26 cellular contexts compared by ENCODE assay signal in the genomic region with DNA sequence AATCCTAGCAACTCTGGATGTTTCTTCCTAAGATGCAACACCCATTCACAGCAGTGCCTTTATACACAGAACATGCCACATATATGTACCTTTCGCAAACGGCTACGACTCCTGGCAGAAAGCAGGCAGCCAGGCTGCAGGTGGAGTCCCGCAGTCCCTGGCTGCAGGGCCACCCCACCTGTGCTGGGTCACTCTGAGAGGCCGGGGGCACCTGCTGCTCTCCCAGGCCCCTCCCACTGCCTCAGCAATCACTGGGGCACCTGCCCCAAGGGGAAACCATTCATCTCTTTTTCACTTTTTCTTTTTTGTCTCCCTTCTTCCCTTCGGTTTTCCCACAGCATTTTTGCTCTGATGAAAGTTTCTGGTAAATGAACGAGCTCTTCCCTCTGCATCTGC. TPM values are rescaled to one million over a fixed set of nuclear protein-coding genes. Genes with fewer than 3 reads are reported as not detected.
A peak's percentile ranks its signal among the peaks of the same experiment; 100 is the strongest.
DNase-seq lines count a peak whose midpoint lies in the region; ATAC-seq and TF ChIP-seq lines count a peak whose summit lies in the region.
"Had no signal": no experiment of that assay in that cellular context is flagged by ENCODE, and none has a peak within 500 bp of the region (broad histone marks: within the 10 kb centered on the region; RNA-seq: fewer than 3 reads in every experiment).

No MANE protein-coding gene starts in this region.

- H3K27me3 Mint-ChIP-seq in immature natural killer cell (ENCODE audit: low read depth in 3 of 3) (peaks cover 13 to 31% (median 17%) of the 10 kb centered on the region in 3 donors), GM23338 (ENCODE audit: insufficient read depth, low read depth, poor library complexity) (peaks cover 8% of the 10 kb centered on the region)

- H2AFZ ChIP-seq in PC-9 (no peak overlapping the region), GM23338 (no peak overlapping the region)

- no TSS peak for BruUV-seq in PC-9 (replicated peaks; lab: Mats Ljungman, UMichigan)

- H3K36me3 Mint-ChIP-seq in immature natural killer cell (peaks cover 6 to 14% (median 11%) of the 10 kb centered on the region in 3 donors), GM23338 (ENCODE audit: low read depth) (peaks cover 19% of the 10 kb centered on the region)
- H3K36me3 Mint-ChIP-seq: CD4-positive, CD25-positive, alpha-beta regulatory T cell had no signal

- H3K27ac Mint-ChIP-seq in immature natural killer cell (peak overlapping the region in 5 of 6 donors; percentile 76 to 92 (median 87)), GM23338 (no peak overlapping the region)
- H3K27ac Mint-ChIP-seq: CD14-positive monocyte; CD4-positive, alpha-beta memory T cell; CD4-positive, CD25-positive, alpha-beta regulatory T cell had no signal

- H3K9me3 Mint-ChIP-seq in immature natural killer cell (peaks cover 9 to 23% (median 18%) of the 10 kb centered on the region in 6 donors), GM23338 (peaks cover 28% of the 10 kb centered on the region)

- ATAC-seq in GM23338 = no peak
- ATAC-seq: GM12878 had no signal

- no peaks in the 10 kb centered on the region; the same call in 1 of the 2 replicates for H3K9me3 ChIP-seq in PC-9 (ENCODE audit: insufficient read depth, low read depth)
- H3K9me3 ChIP-seq: BE2C had no signal

- H3K4me1 ChIP-seq in PC-9 (replicated peaks; ENCODE audit: insufficient read depth) (peaks cover 26% of the 10 kb centered on the region), GM23338 (ENCODE audit: insufficient read depth) (no peaks in the 10 kb centered on the region)
- H3K4me1 ChIP-seq: BE2C had no signal

- H3K79me2 ChIP-seq in PC-9 (ENCODE audit: low read depth) (no peaks in the 10 kb centered on the region), GM23338 (replicated peaks; ENCODE audit: insufficient read depth) (no peaks in the 10 kb centered on the region)

- DNase-seq in H7 (peak; percentile 52), immature natural killer cell (no peak), posterior vena cava (ENCODE audit: low spot score) (peak; percentile 17), NCI-H2081 (lab: John Stamatoyannopoulos, UW) (no peak), PC-9 (no peak), GM23338 (ENCODE audit: low spot score) (no peak)
- DNase-seq: 8988T; ACHN; BE2C; C1 segment of cervical spinal cord; CD4-positive, alpha-beta memory T cell; CD4-positive, CD25-positive, alpha-beta regulatory T cell; CD8-positive, alpha-beta memory T cell; COR-L47; DMS 273 treated with DMSO at 0.1 percent for 48 hours; DMS153; DMS53; DMS79; DND-41; EL; GDM1 had no signal

- no peak overlapping the region for H3K4me3 ChIP-seq in H7 (ENCODE audit: insufficient read depth, low read depth, low read length)
- no peak overlapping the region for H3K4me3 ChIP-seq in PC-9
- H3K4me3 ChIP-seq in GM23338 = no peak overlapping the region
- H3K4me3 ChIP-seq: BLaER1, GM12878 had no signal

- H3K4me2 ChIP-seq in PC-9 = no peak overlapping the region
- H3K4me2 ChIP-seq in GM23338 = no peak overlapping the region
- H3K4me2 ChIP-seq: BLaER1 had no signal

- H3K27ac ChIP-seq in PC-9 (no peak overlapping the region), GM23338 (ENCODE audit: low read depth) (no peak overlapping the region)
- H3K27ac ChIP-seq: BLaER1 had no signal

- CTCF ChIA-PET in PC-9 (lab: Charles Lee) = no interaction called here

- H3K27me3 ChIP-seq in H7 (ENCODE audit: control insufficient read depth, insufficient read depth, low read length) (no peaks in the 10 kb centered on the region), PC-9 (ENCODE audit: insufficient read depth, low read depth) (no peaks in the 10 kb centered on the region), GM23338 (ENCODE audit: insufficient read depth) (no peaks in the 10 kb centered on the region)
- H3K27me3 ChIP-seq: BLaER1 had no signal

- H3K4me1 Mint-ChIP-seq in immature natural killer cell = peaks cover 31 to 33% of the 10 kb centered on the region in 2 donors
- no peaks in the 10 kb centered on the region for H3K4me1 Mint-ChIP-seq in GM23338
- H3K4me1 Mint-ChIP-seq: CD4-positive, CD25-positive, alpha-beta regulatory T cell had no signal

- H3K4me3 Mint-ChIP-seq in immature natural killer cell = no peak overlapping the region
- H3K4me3 Mint-ChIP-seq in GM23338 = no peak overlapping the region
- H3K4me3 Mint-ChIP-seq: CD14-positive monocyte; CD4-positive, alpha-beta memory T cell; CD4-positive, CD25-positive, alpha-beta regulatory T cell had no signal

- H3F3A ChIP-seq in PC-9 (ENCODE audit: insufficient read depth, low read depth) = peaks cover 14% of the 10 kb centered on the region
- no peaks in the 10 kb centered on the region for H3F3A ChIP-seq in GM23338 (replicated peaks; ENCODE audit: low read depth)

- H3K36me3 ChIP-seq in H7 (replicated peaks; ENCODE audit: control insufficient read depth, insufficient read depth, low read length) (no peaks in the 10 kb centered on the region), PC-9 (ENCODE audit: low read depth) (no peaks in the 10 kb centered on the region), GM23338 (ENCODE audit: insufficient read depth) (no peaks in the 10 kb centered on the region)
- H3K36me3 ChIP-seq: BE2C, BLaER1 had no signal

- H4K20me1 ChIP-seq in PC-9 (ENCODE audit: insufficient read depth) = no peaks in the 10 kb centered on the region
- H4K20me1 ChIP-seq in GM23338 (replicated peaks; ENCODE audit: insufficient read depth) = no peaks in the 10 kb centered on the region
- H4K20me1 ChIP-seq: BLaER1 had no signal

- H3K9me2 ChIP-seq in PC-9 (ENCODE audit: insufficient read depth) (no peaks in the 10 kb centered on the region), GM23338 (ENCODE audit: insufficient read depth) (no peaks in the 10 kb centered on the region)

- TF ChIP-seq CTCF in PC-9 (conservative IDR thresholded peaks at IDR 0.05) = no peak
- no peak for TF ChIP-seq CTCF in GM23338 (conservative IDR thresholded peaks at IDR 0.05; ENCODE audit: low read depth in 2 of 2)

- POLR2A ChIA-PET in PC-9 (lab: Charles Lee; ENCODE audit: unreplicated experiment) = no interaction called here

- intact Hi-C loops in posterior vena cava (cut with DNase I) = no loop called here
- intact Hi-C loops in PC-9 (cut with micrococcal nuclease; ENCODE audit: unreplicated experiment) = no loop called here

TF ChIP-seq in GM23338, 12 proteins besides CTCF, POLR2A, EP300 and RAD21:
- TF ChIP-seq EZH2phosphoT487 (IDR thresholded peaks at IDR 0.05; ENCODE audit: unreplicated experiment) (no peak), NANOG (IDR thresholded peaks at IDR 0.05; ENCODE audit: borderline replicate concordance) (no peak), CREB1 (CRISPR knock-in tag; IDR thresholded peaks at IDR 0.05; ENCODE audit: low read depth) (no peak), ZNF331 (CRISPR knock-in tag; IDR thresholded peaks at IDR 0.05; ENCODE audit: low read depth) (no peak), JUNB (IDR thresholded peaks at IDR 0.05; ENCODE audit: unreplicated experiment) (no peak)

RNA-seq across cellular contexts. Expression of a gene that starts 28.0 kb away (rescaled TPM):
- 28.0 and 59.8 TPM in 2 replicates for total RNA-seq in H7 (2014; rRNA removed; shearing (Covaris generic))
- polyA plus RNA-seq in immature natural killer cell (1 to 10 TPM in 2 of 3 donors, not detected in 1; 1.3 to 2.4 TPM), GM23338 (2016; fragmentation: Nextera tagmentation; extraction: Ambion mirVana) (17.0 and 19.7 TPM in 2 replicates)
- total RNA-seq in posterior vena cava (1 to 10 TPM in 1 of 2 donors, under 1 TPM in 1; 0.76 to 4.0 TPM), PC-9 (2021) (4.2 and 6.6 TPM in 2 replicates)
- total RNA-seq in GM23338 (2014; rRNA removed; shearing (Covaris generic)) = 11.8 and 20.6 TPM in 2 replicates
- total RNA-seq: Daoy, G401, GM12878 had no signal
- polyA plus RNA-seq: GM12878 had no signal

Comparison
In these comparisons a context has a peak if more than half of its experiments do, and no peak if none do; other contexts are left out.
1. DNase-seq: peak in H7 (single experiment) and posterior vena cava (single experiment); none in immature natural killer cell (0 of 3), NCI-H2081 (0 of 2), PC-9 (0 of 2) and GM23338 (single experiment).